Comparison of ENCODE assay signal across 8 cellular contexts in genomic region chr4:143513314-143514211, GRCh38. TPM values are rescaled to one million over a fixed set of nuclear protein-coding genes. Genes with fewer than 3 reads are reported as not detected.
DNase-seq lines count a peak whose midpoint lies in the region; ATAC-seq, FAIRE-seq and TF ChIP-seq lines count a peak whose summit lies in the region.

Gene SMARCA5, plus strand, starts transcription at chr4:143513702. Its CDS starts 223 bp downstream, at chr4:143513925.

- no peak within 1 kb of the TSS for H2BK120ac ChIP-seq in H1 (replicated peaks; ENCODE audit: low read depth, low read length)

- no peaks in the 10 kb centered on the region for H3K9me3 Mint-ChIP-seq in memory B cell

- peak within 1 kb of the TSS; percentile 96; the same call in 1 of the 2 replicates for H2AFZ ChIP-seq in H1 (ENCODE audit: low read length)

- peak within 1 kb of the TSS; percentile 95 to 99 (median 97) for H3K9ac ChIP-seq in H1 (replicated peaks in 1 of 4; ENCODE audit: extremely low read depth in 1 of 4, low read depth in 3 of 4, low read length in 3 of 4)

- CTCF ChIA-PET in H1 (lab: Charles Lee; ENCODE audit: partially characterized antibody), result interaction anchor here (0.6 kb wide), 1 partner anchor 138 kb away, joined by 3 read pairs; no protein-coding TSS in a partner anchor

- peak within 1 kb of the TSS; percentile 91 for H3K4me3 Mint-ChIP-seq in memory B cell

- H3K27me3 ChIP-seq in H1 (replicated peaks in 1 of 4; ENCODE audit: control insufficient read depth in 3 of 4, extremely low read depth in 1 of 4, insufficient read depth in 3 of 4, low read length in 3 of 4), result no peaks in the 10 kb centered on the region

- peak within 1 kb of the TSS; percentile 47 for H4K5ac ChIP-seq in H1 (ENCODE audit: insufficient read length, low read depth, low read length)

- no peaks in the 10 kb centered on the region for H3K23me2 ChIP-seq in H1 (ENCODE audit: low read depth, low read length)

- H3K18ac ChIP-seq in H1 (ENCODE audit: extremely low read depth, low read length), result peak within 1 kb of the TSS; percentile 89

- no peaks in the 10 kb centered on the region for H3K79me1 ChIP-seq in H1 (ENCODE audit: low read depth, low read length)

- POLR2A ChIA-PET in H1 (lab: Charles Lee; ENCODE audit: partially characterized antibody), result interaction anchor here (0.9 to 3.1 kb wide), 10 partner anchors 8 to 328 kb away, joined by 3 to 11 read pairs (median 4); partner anchors contain the start of gene GAB1

- peaks cover 18% of the 10 kb centered on the region for H3K4me1 Mint-ChIP-seq in memory B cell

- peaks cover 0 to 3% (median 0%) of the 10 kb centered on the region in 4 experiments; a peak in 2 of 7 replicates for H3K4me1 ChIP-seq in H1 (replicated peaks in 1 of 4; ENCODE audit: control insufficient read depth in 3 of 4, insufficient read depth in 4 of 4, low read length in 3 of 4)

- H3K36me3 ChIP-seq in H1 (ENCODE audit: control insufficient read depth in 2 of 4, insufficient read depth in 4 of 4, low read length in 3 of 4), result peaks cover 0 to 18% (median 5%) of the 10 kb centered on the region in 4 experiments; a peak in 2 of 8 replicates

- no peaks in the 10 kb centered on the region for H3K27me3 Mint-ChIP-seq in memory B cell

- TF ChIP-seq POLR2A in H1 (IDR thresholded peaks at IDR 0.05; ENCODE audit: control extremely low read depth in 1 of 2, low read depth in 2 of 2, low read length in 2 of 2), result peak; percentile 92 to 95

- WGBS in H1 (ENCODE audit: extremely low coverage in 1 of 2, insufficient coverage in 1 of 2, insufficient read length in 1 of 2, insufficient replicate concordance in 2 of 2, low coverage in 1 of 2, low lambda C conversion rate in 2 of 2, missing lambda C conversion rate in 1 of 2), 2 experiments, result 0% methylated on average over 85 of the region's 91 CpGs; no CpG with 5 or more reads in 1 of the 2 experiments

- no peak for TF ChIP-seq CTCF in H1 (IDR thresholded peaks at IDR 0.05; ENCODE audit: control extremely low read depth in 1 of 3, insufficient read depth in 1 of 3, low read depth in 1 of 3, low read length in 3 of 3)

- FAIRE-seq in HTR-8/SVneo (lab: Jason Lieb, UNC) (peak; percentile 92), H1 (lab: Jason Lieb, UNC) (peak; percentile 98)

- H3K9me3 ChIP-seq in H1 (ENCODE audit: insufficient read depth in 2 of 2, low read depth in 1 of 2, low read length in 1 of 2), result no peaks in the 10 kb centered on the region

- H3K4me3 ChIP-seq in H1 (ENCODE audit: extremely low read depth in 1 of 4, insufficient read depth in 2 of 4, low read depth in 3 of 4, low read length in 4 of 4), result peak within 1 kb of the TSS; percentile 93 to 98 (median 94)

- peaks cover 12 to 18% of the 10 kb centered on the region in 2 experiments for H4K20me1 ChIP-seq in H1 (replicated peaks in 1 of 2; ENCODE audit: control insufficient read depth in 1 of 2, insufficient read depth in 2 of 2, low read length in 2 of 2)

- no peak within 1 kb of the TSS for H2BK15ac ChIP-seq in H1 (ENCODE audit: low read length)

- H3K27ac Mint-ChIP-seq in memory B cell, result peak within 1 kb of the TSS; percentile 99

- TF ChIP-seq RAD21 in H1 (IDR thresholded peaks at IDR 0.05 in 1 of 2, conservative IDR thresholded peaks at IDR 0.05 in 1 of 2; ENCODE audit: low read depth in 2 of 2, low read length in 2 of 2), result no peak

- peak within 1 kb of the TSS; percentile 96; the same call in 1 of the 2 replicates for H4K8ac ChIP-seq in H1 (ENCODE audit: extremely low read depth, insufficient read depth, low read length)

- H3K4ac ChIP-seq in H1 (replicated peaks; ENCODE audit: insufficient read length, low read depth, low read length), result no peak within 1 kb of the TSS

- peak within 1 kb of the TSS; percentile 68 to 76 for H3K4me2 ChIP-seq in H1 (ENCODE audit: insufficient read depth in 1 of 2, low read depth in 2 of 2, low read length in 2 of 2)

- TF ChIP-seq EP300 in H1 (IDR thresholded peaks at IDR 0.05; ENCODE audit: borderline replicate concordance in 1 of 2, low read depth in 2 of 2, low read length in 2 of 2), result no peak

- ATAC-seq in GM21367 (IDR thresholded peaks at IDR 0.05; ENCODE audit: unreplicated experiment) (peak; percentile 78), memory B cell (ENCODE audit: low read depth) (peak; percentile 84)

- H2BK20ac ChIP-seq in H1 (ENCODE audit: low read length), result no peak within 1 kb of the TSS

- H3K27ac ChIP-seq in H1 (ENCODE audit: low read depth, low read length), result peak within 1 kb of the TSS; percentile 96

- no peak within 1 kb of the TSS for H4K91ac ChIP-seq in H1 (replicated peaks; ENCODE audit: insufficient read length, low read length)

- H2AK5ac ChIP-seq in H1 (ENCODE audit: low read depth, low read length), result no peak within 1 kb of the TSS

- no peak within 1 kb of the TSS for H3K23ac ChIP-seq in H1 (ENCODE audit: insufficient read length)

- no peak within 1 kb of the TSS; the same call in 1 of the 2 replicates for H2BK12ac ChIP-seq in H1 (ENCODE audit: low read depth, low read length)

- H3K14ac ChIP-seq in H1 (ENCODE audit: insufficient read length), result no peak within 1 kb of the TSS

- DNase-seq in COLO829 (ENCODE audit: low spot score) (peak; percentile 99), HTR-8/SVneo (ENCODE audit: insufficient read length, low spot score) (peak; percentile 96), NOMO-1 treated with dmso at 0.1 percent for 144 hours (lab: John Stamatoyannopoulos, UW; ENCODE audit: unreplicated experiment) (peak; percentile 99), H1 (ENCODE audit: low read depth in 1 of 2, low spot score in 2 of 2) (peak; percentile 89 to 95), memory B cell (ENCODE audit: low spot score in 2 of 2) (peak; percentile 90 to 93)
- DNase-seq in activated CD8-positive, alpha-beta memory T cell treated with anti-CD3 and anti-CD28 coated beads for 48 hours (ENCODE audit: low read depth in 2 of 3, low spot score in 2 of 3), result peak; percentile 81 to 95 (median 87)
- DNase-seq in stimulated activated CD8-positive, alpha-beta memory T cell treated with anti-CD3 and anti-CD28 coated beads, Interleukin-12 subunit alpha, Interleukin-12 subunit beta, amount 100 ng/mL, for 24 hours (ENCODE audit: extremely low read depth), result peak; percentile 92

- peak within 1 kb of the TSS; percentile 72 for H3K56ac ChIP-seq in H1 (replicated peaks; ENCODE audit: insufficient read length, low read depth, low read length)

- peaks cover 2% of the 10 kb centered on the region for H3K36me3 Mint-ChIP-seq in memory B cell

- H2BK5ac ChIP-seq in H1 (ENCODE audit: low read depth, low read length), result peak within 1 kb of the TSS; percentile 74

- H3K79me2 ChIP-seq in H1 (ENCODE audit: control insufficient read depth in 1 of 2, insufficient read depth in 2 of 2, low read length in 2 of 2), result peaks cover 23 to 48% of the 10 kb centered on the region in 2 experiments

TF ChIP-seq in H1, 55 proteins besides CTCF, POLR2A, EP300 and RAD21 (continues in another document):
- TF ChIP-seq CBX8 (IDR thresholded peaks at IDR 0.05; ENCODE audit: borderline replicate concordance, low read depth, low read length) (no peak), JUN (IDR thresholded peaks at IDR 0.05; ENCODE audit: low read depth, low read length) (no peak), YY1 (IDR thresholded peaks at IDR 0.05; ENCODE audit: low read depth, low read length) (no peak), KDM5A (IDR thresholded peaks at IDR 0.05; ENCODE audit: low read length) (0 out of 2 replicates have a peak, but pooled peaks have one; percentile 20), HDAC2 (IDR thresholded peaks at IDR 0.05; ENCODE audit: borderline replicate concordance in 1 of 2, low read depth in 2 of 2, low read length in 2 of 2) (0 out of 4 replicates have a peak, but pooled peaks of 1 of the 2 experiments have one; percentile 12), KDM1A (IDR thresholded peaks at IDR 0.05; ENCODE audit: borderline replicate concordance, low read length) (no peak), SUZ12 (IDR thresholded peaks at IDR 0.05; ENCODE audit: low read length) (no peak), RBBP5 (IDR thresholded peaks at IDR 0.05; ENCODE audit: borderline replicate concordance, low read depth, low read length) (peak; percentile 65; the same call in 1 of the 2 replicates), PHF8 (conservative IDR thresholded peaks at IDR 0.05; ENCODE audit: low read depth, low read length) (peak; percentile 86), TEAD4 (IDR thresholded peaks at IDR 0.05; ENCODE audit: low read depth, low read length) (no peak), ZNF274 (IDR thresholded peaks at IDR 0.05; ENCODE audit: borderline replicate concordance, extremely low read depth, low read length) (no peak), SIN3A (conservative IDR thresholded peaks at IDR 0.05 in 1 of 2, IDR thresholded peaks at IDR 0.05 in 1 of 2; ENCODE audit: low read depth in 1 of 2, low read length in 2 of 2) (peak in 1 of 2 experiments; percentile 47; a peak in 1 of 4 replicates), GABPA (IDR thresholded peaks at IDR 0.05; ENCODE audit: borderline replicate concordance, insufficient read depth, low read length) (no peak), CREB1 (IDR thresholded peaks at IDR 0.05) (peak; percentile 69), KDM4A (IDR thresholded peaks at IDR 0.05; ENCODE audit: low read depth, low read length, severe bottlenecking) (peak; percentile 74), NRF1 (IDR thresholded peaks at IDR 0.05; ENCODE audit: low read depth, low read length) (peak; percentile 24; the same call in 1 of the 2 replicates), BRCA1 (IDR thresholded peaks at IDR 0.05; ENCODE audit: low read depth, low read length) (peak; percentile 86), SP1 (IDR thresholded peaks at IDR 0.05; ENCODE audit: low read depth, low read length) (peak; percentile 8; the same call in 1 of the 2 replicates), MAX (IDR thresholded peaks at IDR 0.05) (peak; percentile 40)

RNA-seq across cellular contexts. Expression of gene SMARCA5, which starts in this region (rescaled TPM):
- 107 and 112 TPM in 2 replicates for total RNA-seq in H1 (2021; fragmentation: NEBNext Ultra II Directional; extraction: Animal tissue kit (Norgen Biotek cat#: 25700))
- polyA plus RNA-seq in H1 (2011; rRNA removed), result 13.9 and 15.1 TPM in 2 replicates
- polyA plus RNA-seq in H1 (2011; cell fraction: cytosol; rRNA removed), result 27.9 TPM
- 16.4 TPM for polyA plus RNA-seq in H1 (2011; cell fraction: nucleus; rRNA removed)
- 44.4 to 115 TPM (median 57.8 TPM) in 4 replicates for polyA plus RNA-seq in H1 (2012, experiment 1 of 2)
- polyA plus RNA-seq in H1 (2012, experiment 2 of 2), result 7.7 TPM
- polyA plus RNA-seq in H1 (2013, experiment 1 of 2), result 63.2 TPM
- polyA plus RNA-seq in H1 (2013, experiment 2 of 2), result 65.2 TPM
- polyA minus RNA-seq in H1 (2011; rRNA and poly(A)+ RNA removed), result 30.5 and 43.1 TPM in 2 replicates
- polyA minus RNA-seq in H1 (2011; cell fraction: cytosol; rRNA and poly(A)+ RNA removed), result 48.8 TPM
- 82.0 TPM for polyA minus RNA-seq in H1 (2011; cell fraction: nucleus; rRNA and poly(A)+ RNA removed)

Comparison
In these comparisons a context has a peak if more than half of its experiments do, and no peak if none do; other contexts are left out.
1. Peak in every context shown above with its lines: DNase-seq, ATAC-seq, H3K4me3 ChIP-seq and H3K27ac ChIP-seq.